Comparison of ENCODE assay signal across 11 cellular contexts in genomic region chr11:47899801-47900200, GRCh38. TPM values are rescaled to one million over a fixed set of nuclear protein-coding genes. Genes with fewer than 3 reads are reported as not detected.
DNase-seq lines count a peak whose midpoint lies in the region; ATAC-seq and TF ChIP-seq lines count a peak whose summit lies in the region.
"Had no signal": no experiment of that assay in that cellular context is flagged by ENCODE, and none has a peak within 500 bp of the region (broad histone marks: within the 10 kb centered on the region; RNA-seq: fewer than 3 reads in every experiment).

No MANE protein-coding gene starts in this region.

- H3K4me3 Mint-ChIP-seq in CD4-positive, alpha-beta T cell = no peak overlapping the region

- H3K9ac ChIP-seq in OCI-LY1 (ENCODE audit: low read length) = peak overlapping the region; percentile 20

- H3K4me1 ChIP-seq in OCI-LY1 (ENCODE audit: insufficient read depth, low read length, severe bottlenecking) = peaks cover 28% of the 10 kb centered on the region
- H3K4me1 ChIP-seq: colonic mucosa, HAP-1 had no signal

- ATAC-seq in GM19395 (IDR thresholded peaks at IDR 0.05; ENCODE audit: unreplicated experiment) (peak; percentile 99), HG02943 (IDR thresholded peaks at IDR 0.05; ENCODE audit: low read depth, unreplicated experiment) (peak; percentile 98)
- ATAC-seq in CD4-positive, alpha-beta T cell (ENCODE audit: poor library complexity) = no peak

- no peaks in the 10 kb centered on the region for H4K20me1 ChIP-seq in OCI-LY1 (ENCODE audit: insufficient read depth, low read length)

- intact Hi-C loops in CD4-positive, alpha-beta T cell (cut with DNase I, micrococcal nuclease) = no loop called here

- no peaks in the 10 kb centered on the region for H3F3A ChIP-seq in OCI-LY1 (ENCODE audit: insufficient read depth, low read length)

- H3K9me3 ChIP-seq in OCI-LY1 (ENCODE audit: low read length) = no peaks in the 10 kb centered on the region
- H3K9me3 ChIP-seq in CD4-positive, alpha-beta T cell (ENCODE audit: control insufficient read depth, low read length) = no peaks in the 10 kb centered on the region
- H3K9me3 ChIP-seq: colonic mucosa, HAP-1 had no signal

- no peak overlapping the region for H2AFZ ChIP-seq in OCI-LY1 (ENCODE audit: low read length)

- no peaks in the 10 kb centered on the region for H3K27me3 ChIP-seq in OCI-LY1 (ENCODE audit: insufficient read depth, low read length)
- no peaks in the 10 kb centered on the region for H3K27me3 ChIP-seq in CD4-positive, alpha-beta T cell (ENCODE audit: control insufficient read depth, insufficient read depth, low read length)
- H3K27me3 ChIP-seq: colonic mucosa had no signal

- no peaks in the 10 kb centered on the region for H3K9me3 Mint-ChIP-seq in CD4-positive, alpha-beta T cell

- no peak for TF ChIP-seq CTCF in GM12865 (IDR thresholded peaks at IDR 0.05; ENCODE audit: insufficient read depth, low read depth, low read length, missing control alignments)
- TF ChIP-seq CTCF in OCI-LY1 (IDR thresholded peaks at IDR 0.05; ENCODE audit: low read length) = no peak
- no peak for TF ChIP-seq CTCF in CD4-positive, alpha-beta T cell (IDR thresholded peaks at IDR 0.05)

- H3K27me3 Mint-ChIP-seq in CD4-positive, alpha-beta T cell = no peaks in the 10 kb centered on the region

- DNase-seq in GM12865 (ENCODE audit: low read depth) (peak; percentile 87), DMS153 (lab: John Stamatoyannopoulos, UW) (no peak), Ammon's horn (ENCODE audit: low spot score) (no peak), SIG-M5 (lab: John Stamatoyannopoulos, UW) (no peak)
- DNase-seq in CD4-positive, alpha-beta T cell = no peak
- DNase-seq: colonic mucosa, NCI-H1436 treated with DMSO at 0.1 percent for 48 hours had no signal

- H3K27ac ChIP-seq in OCI-LY1 (ENCODE audit: low read depth, low read length, poor library complexity, severe bottlenecking) = peak overlapping the region; percentile 92
- no peak overlapping the region for H3K27ac ChIP-seq in CD4-positive, alpha-beta T cell (ENCODE audit: low read depth, low read length)
- H3K27ac ChIP-seq: colonic mucosa had no signal

- POLR2A ChIA-PET in CD4-positive, alpha-beta T cell (lab: Charles Lee) = no interaction called here

- H3K4me3 ChIP-seq in GM12865 (ENCODE audit: low read depth, low read length) (no peak overlapping the region), OCI-LY1 (ENCODE audit: low read depth, low read length, poor library complexity, severe bottlenecking) (no peak overlapping the region)
- H3K4me3 ChIP-seq: colonic mucosa, HAP-1 had no signal

- H3K79me2 ChIP-seq in OCI-LY1 (ENCODE audit: insufficient read depth, low read length) = no peaks in the 10 kb centered on the region

- H3K4me2 ChIP-seq in OCI-LY1 (ENCODE audit: low read length) = peak overlapping the region; percentile 55

- peaks cover 4% of the 10 kb centered on the region for H3K4me1 Mint-ChIP-seq in CD4-positive, alpha-beta T cell (ENCODE audit: low read depth)

- H3K36me3 ChIP-seq in OCI-LY1 (ENCODE audit: insufficient read depth, low read length) = no peaks in the 10 kb centered on the region
- H3K36me3 ChIP-seq: colonic mucosa, HAP-1 had no signal

- no peak overlapping the region for H3K27ac Mint-ChIP-seq in CD4-positive, alpha-beta T cell

- no peaks in the 10 kb centered on the region for H3K9me2 ChIP-seq in OCI-LY1 (ENCODE audit: low read depth, low read length)

- H3K36me3 Mint-ChIP-seq in CD4-positive, alpha-beta T cell (ENCODE audit: low read depth) = no peaks in the 10 kb centered on the region

- CTCF ChIA-PET in CD4-positive, alpha-beta T cell (lab: Charles Lee) = no interaction called here

RNA-seq across cellular contexts. Expression of gene NUP160, which starts 51.7 kb away (rescaled TPM):
- total RNA-seq in CD4-positive, alpha-beta T cell = 10 to 100 TPM; 41.9 to 47.9 TPM
